18 cellular contexts compared by ENCODE assay signal in the genomic region with DNA sequence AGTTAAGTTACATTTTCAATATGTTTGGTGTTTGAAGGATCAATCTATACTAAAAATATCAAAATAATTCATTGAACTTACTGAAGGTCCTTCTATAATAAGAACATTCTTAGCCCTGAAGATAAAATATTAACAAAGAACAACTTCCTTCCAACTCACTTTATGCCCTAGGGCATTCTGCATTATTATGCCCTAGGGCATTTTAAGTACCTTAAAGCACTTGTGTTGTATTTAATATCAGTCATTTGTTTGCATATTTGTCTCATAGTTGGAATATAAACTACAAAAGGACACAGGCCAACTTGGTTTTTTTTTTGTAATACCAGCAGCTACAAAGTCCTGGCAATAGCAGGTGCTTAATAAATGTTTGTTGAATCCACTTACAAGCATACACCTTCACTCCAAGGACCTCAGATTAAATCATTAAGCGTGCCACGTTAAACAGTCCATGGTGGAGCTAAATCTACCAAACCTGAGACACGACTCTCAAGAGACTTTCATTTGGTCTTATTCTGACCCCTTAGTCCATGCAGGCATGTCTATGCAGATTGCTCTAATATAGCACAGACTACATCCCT. TPM values are rescaled to one million over a fixed set of nuclear protein-coding genes. Genes with fewer than 3 reads are reported as not detected.
DNase-seq lines count a peak whose midpoint lies in the region; ATAC-seq, FAIRE-seq and TF ChIP-seq lines count a peak whose summit lies in the region.
"Had no signal": no experiment of that assay in that cellular context is flagged by ENCODE, and none has a peak within 500 bp of the region (broad histone marks: within the 10 kb centered on the region; RNA-seq: fewer than 3 reads in every experiment).

No MANE protein-coding gene starts in this region.

- intact Hi-C loops in head of caudate nucleus (cut with DNase I): no loop called here

- TF ChIP-seq CTCF in nephron (IDR thresholded peaks at IDR 0.05; ENCODE audit: unreplicated experiment in 3 of 3): no peak

- no peak for TF ChIP-seq POLR2A in H54 (IDR thresholded peaks at IDR 0.05; ENCODE audit: low read depth, low read length)

- H3K36me3 Mint-ChIP-seq in nephron (ENCODE audit: low read depth): no peaks in the 10 kb centered on the region
- H3K36me3 Mint-ChIP-seq: CD4-positive, alpha-beta memory T cell had no signal

- no peaks in the 10 kb centered on the region for H3K4me1 Mint-ChIP-seq in nephron
- H3K4me1 Mint-ChIP-seq: CD4-positive, alpha-beta memory T cell; GM23338 had no signal

- FAIRE-seq in H54 (lab: Jason Lieb, UNC): peak; percentile 27
- FAIRE-seq: GM12892 had no signal

- peaks cover 10% of the 10 kb centered on the region for H3K9me3 Mint-ChIP-seq in nephron

- peak; percentile 11 for DNase-seq in NCI-H146 (lab: John Stamatoyannopoulos, UW)
- DNase-seq in NCI-H146 treated with DMSO at 0.1 percent for 48 hours (lab: John Stamatoyannopoulos, UW; ENCODE audit: unreplicated experiment): no peak
- DNase-seq in H54 (ENCODE audit: insufficient read length, low spot score): no peak
- no peak for DNase-seq in left lobe of liver (ENCODE audit: low spot score)
- no peak for DNase-seq in head of caudate nucleus
- DNase-seq in HCEC 1CT: no peak
- DNase-seq: 8988T; C1 segment of cervical spinal cord; Calu3; CD4-positive, alpha-beta memory T cell; COR-L47; DMS53; DMS79 treated with DMSO at 0.1 percent for 48 hours; GF-D8 had no signal

- peak overlapping the region in 2 of 3 experiments; percentile 25 to 49 for H3K27ac Mint-ChIP-seq in nephron
- H3K27ac Mint-ChIP-seq: CD4-positive, alpha-beta memory T cell; GM23338 had no signal

- ATAC-seq in left lobe of liver (peak; percentile 54), GM19467 (IDR thresholded peaks at IDR 0.05; ENCODE audit: unreplicated experiment) (no peak)
- ATAC-seq: GM23338 had no signal

- H3K27me3 Mint-ChIP-seq in nephron (ENCODE audit: low read depth): no peaks in the 10 kb centered on the region

- H3K4me3 Mint-ChIP-seq in nephron: no peak overlapping the region
- H3K4me3 Mint-ChIP-seq: CD4-positive, alpha-beta memory T cell; GM23338 had no signal

RNA-seq across cellular contexts. Expression of a gene that starts 50.7 kb away (rescaled TPM):
- 27.0 TPM for total RNA-seq in left lobe of liver
